ENCODE assay signal across 1 cellular context in genomic region chr20:63064745-63065711, GRCh38.
A peak's percentile ranks its signal among the peaks of the same experiment; 100 is the strongest.
TF ChIP-seq lines count a peak whose summit lies in the region.

No MANE protein-coding gene starts in this region.

TF ChIP-seq in HepG2, 621 proteins besides CTCF, POLR2A, EP300 and RAD21 (continued from another document and continues in another):
- TF ChIP-seq MNT (IDR thresholded peaks at IDR 0.05) (no peak), SMAD9 (CRISPR knock-in tag; IDR thresholded peaks at IDR 0.05) (no peak), ZNF609 (CRISPR knock-in tag; IDR thresholded peaks at IDR 0.05; ENCODE audit: borderline replicate concordance) (0 out of 2 replicates have a peak, but pooled peaks have one; percentile 31), ZBTB8A (CRISPR knock-in tag; IDR thresholded peaks at IDR 0.05; ENCODE audit: borderline replicate concordance, low read depth) (no peak), KLF11 (CRISPR knock-in tag; IDR thresholded peaks at IDR 0.05) (no peak), PATZ1 (CRISPR knock-in tag; IDR thresholded peaks at IDR 0.05) (peak; percentile 39; the same call in 1 of the 2 replicates), ZBTB20 (CRISPR knock-in tag; IDR thresholded peaks at IDR 0.05; ENCODE audit: borderline replicate concordance, low read depth) (no peak), ZNF75D (CRISPR knock-in tag; IDR thresholded peaks at IDR 0.05; ENCODE audit: borderline replicate concordance) (no peak), RFX3 (CRISPR knock-in tag; IDR thresholded peaks at IDR 0.05) (no peak), ZNF34 (CRISPR knock-in tag; IDR thresholded peaks at IDR 0.05; ENCODE audit: borderline replicate concordance) (no peak), ZNF550 (CRISPR knock-in tag; IDR thresholded peaks at IDR 0.05; ENCODE audit: borderline replicate concordance) (no peak), ZNF788 (CRISPR knock-in tag; IDR thresholded peaks at IDR 0.05; ENCODE audit: borderline replicate concordance) (0 out of 2 replicates have a peak, but pooled peaks have one; percentile 15), ZBTB34 (CRISPR knock-in tag; IDR thresholded peaks at IDR 0.05) (no peak), HNRNPUL1 (IDR thresholded peaks at IDR 0.05; ENCODE audit: low read depth, low read length) (no peak), RFXANK (CRISPR knock-in tag; IDR thresholded peaks at IDR 0.05) (no peak), ZNF687 (CRISPR knock-in tag; IDR thresholded peaks at IDR 0.05) (peak; percentile 56), NR2F6 (IDR thresholded peaks at IDR 0.05) (0 out of 2 replicates have a peak, but pooled peaks have one; percentile 3), NR2F6 (CRISPR knock-in tag; IDR thresholded peaks at IDR 0.05) (peak; percentile 71; the same call in 1 of the 2 replicates), CERS6 (CRISPR knock-in tag; IDR thresholded peaks at IDR 0.05) (no peak), ZNF543 (CRISPR knock-in tag; IDR thresholded peaks at IDR 0.05) (no peak), RXRA (CRISPR knock-in tag; IDR thresholded peaks at IDR 0.05) (no peak), ETV5 (CRISPR knock-in tag; IDR thresholded peaks at IDR 0.05; ENCODE audit: borderline replicate concordance) (peak; percentile 61; the same call in 1 of the 2 replicates), CBX2 (IDR thresholded peaks at IDR 0.05; ENCODE audit: low read depth, low read length) (no peak), CBX2 (CRISPR knock-in tag; IDR thresholded peaks at IDR 0.05; ENCODE audit: low read depth) (no peak), MYPOP (CRISPR knock-in tag; IDR thresholded peaks at IDR 0.05) (no peak), ZNF501 (CRISPR knock-in tag; IDR thresholded peaks at IDR 0.05) (no peak), GABPB1 (CRISPR knock-in tag; IDR thresholded peaks at IDR 0.05) (peak; percentile 42; the same call in 1 of the 2 replicates), ZFX (CRISPR knock-in tag; IDR thresholded peaks at IDR 0.05; ENCODE audit: low read depth) (peak; percentile 20; the same call in 1 of the 2 replicates), ZNF367 (CRISPR knock-in tag; IDR thresholded peaks at IDR 0.05; ENCODE audit: borderline replicate concordance) (no peak), ZNF142 (CRISPR knock-in tag; IDR thresholded peaks at IDR 0.05) (no peak), CSRNP2 (CRISPR knock-in tag; conservative IDR thresholded peaks at IDR 0.05; ENCODE audit: low read depth) (no peak), PHB2 (IDR thresholded peaks at IDR 0.05; ENCODE audit: partially characterized antibody) (no peak)
